ENCODE assay signal across 8 cellular contexts in genomic region chr1:182595641-182596240, GRCh38. TPM values are rescaled to one million over a fixed set of nuclear protein-coding genes. Genes with fewer than 3 reads are reported as not detected.
DNase-seq lines count a peak whose midpoint lies in the region; ATAC-seq and TF ChIP-seq lines count a peak whose summit lies in the region.

No MANE protein-coding gene starts in this region.

- intact Hi-C loops in left colon (cut with DNase I, micrococcal nuclease), result no loop called here

- ATAC-seq in left colon, result peak; percentile 68
- ATAC-seq in GM18520 (IDR thresholded peaks at IDR 0.05; ENCODE audit: unreplicated experiment), result no peak

- peak; percentile 87 for TF ChIP-seq CTCF in WI38 (IDR thresholded peaks at IDR 0.05; ENCODE audit: low read depth, low read length)
- peak; percentile 94 for TF ChIP-seq CTCF in cardiac fibroblast (IDR thresholded peaks at IDR 0.05; ENCODE audit: low read depth, low read length)

- DNase-seq in activated gamma-delta T cell treated with Interleukin-2 at 50 U/mL for 16 hours, result peak; percentile 51
- DNase-seq in activated gamma-delta T cell (lab: John Stamatoyannopoulos, UW), result no peak
- peak; percentile 16 for DNase-seq in NCI-H2029 (lab: John Stamatoyannopoulos, UW)
- DNase-seq in cardiac fibroblast (ENCODE audit: low read depth in 2 of 2), result peak; percentile 81 to 83
- DNase-seq in left colon, result peak; percentile 51 to 75
- DNase-seq in stimulated activated CD4-positive, alpha-beta T cell treated with anti-CD3 and anti-CD28 coated beads, TNF-alpha, amount 100 ng/mL, for 48 hours (ENCODE audit: low read depth in 3 of 3), result peak in 2 of 3 donors; percentile 52 to 58

- H3K4me3 ChIP-seq in WI38 (ENCODE audit: low read depth, low read length), result no peak overlapping the region
- no peak overlapping the region for H3K4me3 ChIP-seq in cardiac fibroblast (replicated peaks in 1 of 2; ENCODE audit: low read depth in 2 of 2, low read length in 2 of 2)

RNA-seq across cellular contexts. Expression of gene RNASEL, which starts 6.7 kb away (rescaled TPM):
- 10 to 100 TPM; 13.2 to 22.3 TPM for total RNA-seq in left colon

RNA-seq across cellular contexts. Expression of gene RGS16, which starts 8.4 kb away (rescaled TPM):
- total RNA-seq in left colon, result 1 to 10 TPM in 1 of 2 donors, under 1 TPM in 1; 0.64 to 1.1 TPM
